ENCODE assay signal across 8 cellular contexts in the genomic region with DNA sequence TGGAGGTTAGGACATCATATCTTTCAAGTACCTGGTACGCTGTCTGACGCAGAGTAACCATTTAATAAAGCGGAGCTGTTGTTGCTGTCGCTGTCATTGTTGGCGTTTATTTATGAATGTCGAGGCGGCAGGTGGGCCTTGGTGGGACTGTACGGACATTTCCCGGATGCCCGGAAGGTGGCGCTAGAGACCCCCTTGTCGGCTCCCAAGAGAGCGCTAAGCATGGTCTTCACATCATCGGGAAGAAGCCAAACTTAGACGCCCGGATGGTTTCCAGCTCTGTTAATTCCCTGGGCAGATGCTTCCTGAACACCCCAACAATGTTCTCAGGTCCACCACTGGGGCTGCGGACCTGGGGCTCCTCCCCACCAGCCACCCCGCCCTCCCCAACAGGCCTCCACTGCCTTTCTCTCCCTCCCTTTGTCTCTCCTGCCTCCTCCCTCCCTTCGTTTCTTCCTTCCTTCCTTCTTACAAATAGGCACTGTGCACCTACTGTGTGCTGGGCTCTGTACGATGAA. TPM values are rescaled to one million over a fixed set of nuclear protein-coding genes. Genes with fewer than 3 reads are reported as not detected.
DNase-seq lines count a peak whose midpoint lies in the region; ATAC-seq, FAIRE-seq and TF ChIP-seq lines count a peak whose summit lies in the region.

No MANE protein-coding gene starts in this region.

- intact Hi-C loops in pancreas (cut with DNase I), result loop anchor here in 2 of 3 donors (5.0 to 10.0 kb wide), 2 partner anchors 55 to 218 kb away; partner anchors contain the start of gene DUSP1 (in 1 of the 2)

- in situ Hi-C loops in SK-MEL-5 (cut with HindIII; ENCODE audit: low pct_unique_long_range_greater_than_20kb, low sequenced_read_pairs), result no loop called here

- peak; percentile 79 for DNase-seq in GM12865 (ENCODE audit: low read depth)
- peak; percentile 72 to 75 for DNase-seq in Kasumi-1 (lab: John Stamatoyannopoulos, UW)
- peak; percentile 68 for DNase-seq in SK-MEL-5 (ENCODE audit: low read depth, low spot score)
- DNase-seq in activated naive CD4-positive, alpha-beta T cell treated with Interleukin-2 at 50 U/mL for 16 hours, result peak; percentile 82
- DNase-seq in glomerular endothelial cell (ENCODE audit: extremely low read depth, low read depth, low spot score), result peak; percentile 77
- DNase-seq in pancreas, result peak; percentile 66 to 93 (median 84)
- no peak for DNase-seq in thoracic aorta (ENCODE audit: low spot score)

- ATAC-seq in pancreas (peak; percentile 65 to 80 (median 78)), thoracic aorta (ENCODE audit: insufficient number of reproducible peaks, low FRiP score, low read depth) (peak; percentile 17), HG03439 (IDR thresholded peaks at IDR 0.05; ENCODE audit: unreplicated experiment) (no peak)

- H3K36me3 ChIP-seq in pancreas (no peaks in the 10 kb centered on the region), thoracic aorta (no peaks in the 10 kb centered on the region)

- H3K4me1 ChIP-seq in pancreas, result peaks cover 0 to 5% (median 0%) of the 10 kb centered on the region in 3 donors
- peaks cover 28 to 60% of the 10 kb centered on the region in 2 donors for H3K4me1 ChIP-seq in thoracic aorta (ENCODE audit: control insufficient read depth in 1 of 2, low read depth in 2 of 2)

- H3K27ac ChIP-seq in pancreas (no peak overlapping the region), thoracic aorta (peak overlapping the region; percentile 69 to 75)

- FAIRE-seq in pancreas (lab: Jason Lieb, UNC), result no peak

- WGBS in pancreas, 2 donors, result 9 to 10% methylated on average over 20 of the region's 20 CpGs

- TF ChIP-seq CTCF in GM12865 (IDR thresholded peaks at IDR 0.05; ENCODE audit: insufficient read depth, low read depth, low read length, missing control alignments) (peak; percentile 88), pancreas (IDR thresholded peaks at IDR 0.05) (peak; percentile 69 to 90 (median 82)), thoracic aorta (IDR thresholded peaks at IDR 0.05) (peak; percentile 93)

- H3K9me3 ChIP-seq in pancreas, result no peaks in the 10 kb centered on the region
- no peaks in the 10 kb centered on the region for H3K9me3 ChIP-seq in thoracic aorta

- H3K27me3 ChIP-seq in pancreas, result no peaks in the 10 kb centered on the region
- H3K27me3 ChIP-seq in thoracic aorta (replicated peaks; ENCODE audit: insufficient read depth), result no peaks in the 10 kb centered on the region

- H3K4me3 ChIP-seq in GM12865 (ENCODE audit: low read depth, low read length), result no peak overlapping the region
- H3K4me3 ChIP-seq in pancreas, result no peak overlapping the region
- peak overlapping the region; percentile 57 for H3K4me3 ChIP-seq in thoracic aorta

RNA-seq across cellular contexts. Expression of gene DUSP1, which starts 54.1 kb away (rescaled TPM):
- 10.9 and 11.3 TPM in 2 replicates for total RNA-seq in SK-MEL-5 (2014; rRNA removed; shearing (Covaris generic))
- polyA plus RNA-seq in SK-MEL-5 (2015; cell fraction: cytosol; rRNA removed), result 10.7 and 11.3 TPM in 2 replicates
- 16.0 and 19.7 TPM in 2 replicates for polyA plus RNA-seq in SK-MEL-5 (2015; cell fraction: nucleus; rRNA removed)
- total RNA-seq in glomerular endothelial cell (189 and 258 TPM in 2 replicates), pancreas (100 to 1,000 TPM in 1 of 6 donors, 10 to 100 TPM in 5; 18.6 to 198 (median 55.5) TPM), thoracic aorta (1,000 to 10,000 TPM in 1 of 2 donors, 100 to 1,000 TPM in 1; 813 to 3,699 TPM)
- 10 to 100 TPM; 46.3 to 75.1 TPM for polyA plus RNA-seq in pancreas

Comparison
In these comparisons a context has a peak if more than half of its experiments do, and no peak if none do; other contexts are left out.
1. H3K27ac ChIP-seq: peak in thoracic aorta (2 of 2); none in pancreas (0 of 4).
2. Peak in every context shown above with its lines, with median percentiles within 50 percentile points of each other: CTCF ChIP-seq.